In the genomic region with DNA sequence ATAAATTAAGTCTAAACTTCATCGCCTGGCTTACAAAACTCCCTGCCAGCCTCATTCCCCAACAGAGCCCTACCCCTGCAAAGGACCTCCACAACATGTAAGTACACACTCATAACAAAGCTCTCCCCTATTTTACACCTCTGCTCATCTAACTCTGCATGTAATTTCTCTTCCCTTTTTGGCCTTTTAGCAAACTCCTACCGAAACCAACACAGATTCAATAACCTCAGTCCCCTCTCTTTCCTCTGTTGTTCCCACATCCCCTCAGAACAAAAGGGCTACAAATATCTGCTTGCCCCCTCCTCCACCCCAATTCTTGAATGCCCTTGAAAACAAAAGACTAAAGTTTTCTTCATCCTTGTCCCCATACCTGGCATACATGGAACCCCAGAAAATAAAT, we compare ENCODE assay signal across 8 cellular contexts. TPM values are rescaled to one million over a fixed set of nuclear protein-coding genes. Genes with fewer than 3 reads are reported as not detected.
DNase-seq lines count a peak whose midpoint lies in the region; ATAC-seq and TF ChIP-seq lines count a peak whose summit lies in the region.

No MANE protein-coding gene starts in this region.

- H3K9me3 Mint-ChIP-seq in activated B cell treated with CpG ODN at 0.5 μM for 24 hours (no peaks in the 10 kb centered on the region), immature natural killer cell (no peaks in the 10 kb centered on the region)

- H3K36me3 Mint-ChIP-seq in activated B cell treated with CpG ODN at 0.5 μM for 24 hours (ENCODE audit: low read depth): peaks cover 32% of the 10 kb centered on the region
- H3K36me3 Mint-ChIP-seq in immature natural killer cell: peaks cover 8 to 15% (median 14%) of the 10 kb centered on the region in 3 donors

- H3K27me3 ChIP-seq in SK-N-SH (ENCODE audit: insufficient read depth): no peaks in the 10 kb centered on the region
- no peaks in the 10 kb centered on the region for H3K27me3 ChIP-seq in testis

- no peaks in the 10 kb centered on the region for H3K9me2 ChIP-seq in SK-N-SH

- H3K27me3 Mint-ChIP-seq in activated B cell treated with CpG ODN at 0.5 μM for 24 hours: no peaks in the 10 kb centered on the region
- peaks cover 0 to 3% (median 0%) of the 10 kb centered on the region in 3 donors for H3K27me3 Mint-ChIP-seq in immature natural killer cell (ENCODE audit: low read depth in 3 of 3)

- H3K36me3 ChIP-seq in SK-N-SH (replicated peaks in 1 of 2; ENCODE audit: control insufficient read depth in 1 of 2, insufficient read depth in 2 of 2, low read length in 1 of 2): peaks cover 5 to 15% of the 10 kb centered on the region in 2 experiments
- no peaks in the 10 kb centered on the region for H3K36me3 ChIP-seq in testis (ENCODE audit: low read depth, missing control alignments)

- peak overlapping the region; percentile 85 for H2AFZ ChIP-seq in SK-N-SH (ENCODE audit: low read depth)

- H3F3A ChIP-seq in SK-N-SH (replicated peaks; ENCODE audit: insufficient read depth): peaks cover 4% of the 10 kb centered on the region

- CTCF ChIA-PET in SK-N-SH (lab: Yijun Ruan, JAX): interaction anchor here (1.4 to 36.5 kb wide), 4 partner anchors 21 to 161 kb away, joined by 8 to 779 read pairs (median 10); a partner anchor contains a TSS
- CTCF ChIA-PET in activated B cell treated with CpG ODN at 0.5 μM for 24 hours (lab: Charles Lee): interaction anchor here (0.8 to 2.9 kb wide), 6 partner anchors 21 to 172 kb away, joined by 3 to 18 read pairs (median 4); no protein-coding TSS in a partner anchor

- peak; percentile 33 for DNase-seq in SK-N-SH
- DNase-seq in activated B cell treated with CpG ODN at 0.5 μM for 24 hours: no peak
- peak in 2 of 3 donors; percentile 9 to 15 for DNase-seq in immature natural killer cell
- no peak for DNase-seq in testis
- DNase-seq in midbrain (lab: John Stamatoyannopoulos, UW): no peak
- DNase-seq in AML-193 (lab: John Stamatoyannopoulos, UW): no peak

- H3K27ac Mint-ChIP-seq in activated B cell treated with CpG ODN at 0.5 μM for 24 hours: peak overlapping the region; percentile 91
- peak overlapping the region; percentile 86 to 95 (median 89) for H3K27ac Mint-ChIP-seq in immature natural killer cell

- TF ChIP-seq CTCF in SK-N-SH (IDR thresholded peaks at IDR 0.05): no peak
- TF ChIP-seq CTCF in activated B cell treated with CpG ODN at 0.5 μM for 24 hours (IDR thresholded peaks at IDR 0.05): no peak
- TF ChIP-seq CTCF in testis (IDR thresholded peaks at IDR 0.05): no peak

- TF ChIP-seq RAD21 in SK-N-SH (IDR thresholded peaks at IDR 0.05; ENCODE audit: low read length): no peak

- H3K9me3 ChIP-seq in SK-N-SH: no peaks in the 10 kb centered on the region
- H3K9me3 ChIP-seq in testis: no peaks in the 10 kb centered on the region

- H3K27ac ChIP-seq in SK-N-SH (ENCODE audit: low read depth in 2 of 2, low read length in 1 of 2): peak overlapping the region; percentile 66 to 84
- no peak overlapping the region for H3K27ac ChIP-seq in testis

- TF ChIP-seq POLR2A in testis (IDR thresholded peaks at IDR 0.05): no peak

- H3K4me1 ChIP-seq in SK-N-SH (ENCODE audit: control insufficient read depth in 1 of 2, insufficient read depth in 2 of 2, low read depth in 1 of 2, low read length in 1 of 2) (peaks cover 0 to 6% of the 10 kb centered on the region in 2 experiments; a peak in 1 of 4 replicates), testis (peaks cover 5% of the 10 kb centered on the region)

- no peak for TF ChIP-seq EP300 in SK-N-SH (IDR thresholded peaks at IDR 0.05; ENCODE audit: borderline replicate concordance in 1 of 2, low read depth in 1 of 2, low read length in 1 of 2)

- H3K4me1 Mint-ChIP-seq in activated B cell treated with CpG ODN at 0.5 μM for 24 hours (peaks cover 44% of the 10 kb centered on the region), immature natural killer cell (peaks cover 36 to 59% of the 10 kb centered on the region in 2 donors)

- H4K20me1 ChIP-seq in SK-N-SH (ENCODE audit: insufficient read depth): no peaks in the 10 kb centered on the region

- peaks cover 28% of the 10 kb centered on the region for H3K79me2 ChIP-seq in SK-N-SH (ENCODE audit: insufficient read depth)

- intact Hi-C loops in activated B cell treated with CpG ODN at 0.5 μM for 24 hours (cut with micrococcal nuclease): loop anchor here (2.0 to 10.0 kb wide), 5 partner anchors 21 to 995 kb away; a partner anchor contains a TSS
- intact Hi-C loops in testis (cut with DNase I; ENCODE audit: low total_unique reads): no loop called here

- H3K4me3 ChIP-seq in SK-N-SH (ENCODE audit: low read depth in 2 of 2, low read length in 1 of 2) (peak overlapping the region; percentile 77 to 78), testis (peak overlapping the region; percentile 67 to 70)

- peak overlapping the region; percentile 93 for H3K4me3 Mint-ChIP-seq in activated B cell treated with CpG ODN at 0.5 μM for 24 hours
- peak overlapping the region; percentile 90 to 94 (median 93) for H3K4me3 Mint-ChIP-seq in immature natural killer cell

- no peak for ATAC-seq in SK-N-SH treated with all-trans-retinoic acid at 6 μM for 48 hours
- ATAC-seq in activated B cell treated with CpG ODN at 0.5 μM for 24 hours (ENCODE audit: low read depth): peak; percentile 13
- ATAC-seq in HG03175 (IDR thresholded peaks at IDR 0.05; ENCODE audit: unreplicated experiment): no peak

- H3K9ac ChIP-seq in SK-N-SH: peak overlapping the region; percentile 69

- POLR2A ChIA-PET in SK-N-SH (lab: Yijun Ruan, JAX) (interaction anchor here (0.9 to 1.7 kb wide), 10 partner anchors 11 to 156 kb away, joined by 3 to 10 read pairs (median 5); a partner anchor contains a TSS), activated B cell treated with CpG ODN at 0.5 μM for 24 hours (lab: Charles Lee) (interaction anchor here (0.6 to 2.5 kb wide), 21 partner anchors 10 to 1148 kb away, joined by 3 to 26 read pairs (median 7); a partner anchor contains a TSS)

- WGBS in SK-N-SH (ENCODE audit: low lambda C conversion rate): 19% methylated on average over 2 of the region's 2 CpGs
- WGBS in testis, 2 donors: 19 to 24% methylated on average over 2 of the region's 2 CpGs

- peak overlapping the region; percentile 82 for H3K4me2 ChIP-seq in SK-N-SH

TF ChIP-seq in SK-N-SH, 30 proteins besides CTCF, POLR2A, EP300 and RAD21 (continues in another document):
- TF ChIP-seq RFX5 (IDR thresholded peaks at IDR 0.05; ENCODE audit: low read length): no peak
- no peak for TF ChIP-seq NFIC (IDR thresholded peaks at IDR 0.05; ENCODE audit: borderline replicate concordance)

TF ChIP-seq in SK-N-SH treated with all-trans-retinoic acid at 6 μM for 48 hours, 23 proteins besides CTCF, POLR2A, EP300 and RAD21 (continues in another document):
- TF ChIP-seq, protein P1, sequence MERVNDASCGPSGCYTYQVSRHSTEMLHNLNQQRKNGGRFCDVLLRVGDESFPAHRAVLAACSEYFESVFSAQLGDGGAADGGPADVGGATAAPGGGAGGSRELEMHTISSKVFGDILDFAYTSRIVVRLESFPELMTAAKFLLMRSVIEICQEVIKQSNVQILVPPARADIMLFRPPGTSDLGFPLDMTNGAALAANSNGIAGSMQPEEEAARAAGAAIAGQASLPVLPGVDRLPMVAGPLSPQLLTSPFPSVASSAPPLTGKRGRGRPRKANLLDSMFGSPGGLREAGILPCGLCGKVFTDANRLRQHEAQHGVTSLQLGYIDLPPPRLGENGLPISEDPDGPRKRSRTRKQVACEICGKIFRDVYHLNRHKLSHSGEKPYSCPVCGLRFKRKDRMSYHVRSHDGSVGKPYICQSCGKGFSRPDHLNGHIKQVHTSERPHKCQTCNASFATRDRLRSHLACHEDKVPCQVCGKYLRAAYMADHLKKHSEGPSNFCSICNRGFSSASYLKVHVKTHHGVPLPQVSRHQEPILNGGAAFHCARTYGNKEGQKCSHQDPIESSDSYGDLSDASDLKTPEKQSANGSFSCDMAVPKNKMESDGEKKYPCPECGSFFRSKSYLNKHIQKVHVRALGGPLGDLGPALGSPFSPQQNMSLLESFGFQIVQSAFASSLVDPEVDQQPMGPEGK (CRISPR knock-in tag; IDR thresholded peaks at IDR 0.05; ENCODE audit: borderline replicate concordance): no peak
- TF ChIP-seq, protein P2, sequence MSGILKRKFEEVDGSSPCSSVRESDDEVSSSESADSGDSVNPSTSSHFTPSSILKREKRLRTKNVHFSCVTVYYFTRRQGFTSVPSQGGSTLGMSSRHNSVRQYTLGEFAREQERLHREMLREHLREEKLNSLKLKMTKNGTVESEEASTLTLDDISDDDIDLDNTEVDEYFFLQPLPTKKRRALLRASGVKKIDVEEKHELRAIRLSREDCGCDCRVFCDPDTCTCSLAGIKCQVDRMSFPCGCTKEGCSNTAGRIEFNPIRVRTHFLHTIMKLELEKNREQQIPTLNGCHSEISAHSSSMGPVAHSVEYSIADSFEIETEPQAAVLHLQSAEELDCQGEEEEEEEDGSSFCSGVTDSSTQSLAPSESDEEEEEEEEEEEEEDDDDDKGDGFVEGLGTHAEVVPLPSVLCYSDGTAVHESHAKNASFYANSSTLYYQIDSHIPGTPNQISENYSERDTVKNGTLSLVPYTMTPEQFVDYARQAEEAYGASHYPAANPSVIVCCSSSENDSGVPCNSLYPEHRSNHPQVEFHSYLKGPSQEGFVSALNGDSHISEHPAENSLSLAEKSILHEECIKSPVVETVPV (CRISPR knock-in tag; IDR thresholded peaks at IDR 0.05): no peak
- TF ChIP-seq CSDC2 (CRISPR knock-in tag; IDR thresholded peaks at IDR 0.05): no peak
- no peak for TF ChIP-seq ZFP3 (CRISPR knock-in tag; IDR thresholded peaks at IDR 0.05)

RNA-seq across cellular contexts. Expression of a gene that starts 0.7 kb away (rescaled TPM):
- polyA plus RNA-seq in SK-N-SH (2012; rRNA removed): 81.1 and 89.7 TPM in 2 replicates
- polyA plus RNA-seq in SK-N-SH (2012; cell fraction: cytosol; rRNA removed): 60.5 and 70.6 TPM in 2 replicates
- polyA plus RNA-seq in SK-N-SH (2012; cell fraction: nucleus; rRNA removed): 33.2 and 36.5 TPM in 2 replicates
- total RNA-seq in activated B cell treated with CpG ODN at 0.5 μM for 24 hours: 40.6 and 48.8 TPM in 2 replicates
- polyA plus RNA-seq in immature natural killer cell: 100 to 1,000 TPM; 110 to 163 (median 128) TPM
- total RNA-seq in testis: 10 to 100 TPM; 61.9 to 70.6 TPM
- polyA plus RNA-seq in testis (ENCODE audit: insufficient read depth, low read depth, low replicate concordance): 104 TPM

RNA-seq across cellular contexts. Expression of a gene that starts 26.5 kb away (rescaled TPM):
- polyA plus RNA-seq in SK-N-SH (2012; rRNA removed): 0.80 and 1.3 TPM in 2 replicates
- polyA plus RNA-seq in SK-N-SH (2012; cell fraction: cytosol; rRNA removed): 0.50 and 0.92 TPM in 2 replicates
- 1.1 and 1.3 TPM in 2 replicates for polyA plus RNA-seq in SK-N-SH (2012; cell fraction: nucleus; rRNA removed)
- 159 and 178 TPM in 2 replicates for total RNA-seq in activated B cell treated with CpG ODN at 0.5 μM for 24 hours
- 1 to 10 TPM in 1 of 3 donors, under 1 TPM in 1, not detected in 1; 0.90 to 3.7 TPM for polyA plus RNA-seq in immature natural killer cell
- total RNA-seq in testis: 100 to 1,000 TPM; 217 to 220 TPM
- polyA plus RNA-seq in testis (ENCODE audit: insufficient read depth, low read depth, low replicate concordance): 80.7 TPM

Comparison
In these comparisons a context has a peak if more than half of its experiments do, and no peak if none do; other contexts are left out.
1. DNase-seq: peak in SK-N-SH (single experiment) and immature natural killer cell (2 of 3); none in activated B cell treated with CpG ODN at 0.5 μM for 24 hours (single experiment), testis (single experiment), midbrain (single experiment) and AML-193 (0 of 2).
2. H3K27ac ChIP-seq: peak in SK-N-SH (2 of 2); none in testis (0 of 2).
3. RNA of a gene that starts 26.5 kb away (polyA plus RNA-seq): 80.7 TPM in testis (single experiment); 0.50 to 1.3 TPM in SK-N-SH and 0.90 to 3.7 TPM in immature natural killer cell; every median in the first group is over 10 times any median in the second.